9 cellular contexts compared by ENCODE assay signal in the genomic region with DNA sequence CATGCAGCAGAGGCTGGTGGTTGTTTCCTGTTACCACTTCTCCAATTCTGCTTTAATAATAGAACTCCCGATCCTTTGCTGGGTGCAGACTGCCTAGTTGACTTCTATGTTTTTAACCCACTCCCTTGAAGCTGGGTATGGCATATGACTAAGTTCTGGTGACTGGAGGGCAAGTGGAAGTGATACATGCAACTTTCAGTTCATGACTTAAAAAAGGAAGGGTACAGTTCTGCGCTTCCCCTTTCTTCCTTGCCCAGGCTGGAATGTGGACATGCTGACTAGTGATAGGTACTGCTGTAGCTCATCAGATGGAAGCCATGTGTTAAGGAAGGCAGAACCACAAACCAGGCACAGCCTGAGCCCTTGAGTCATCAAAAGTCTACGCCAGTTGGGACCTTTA. TPM values are rescaled to one million over a fixed set of nuclear protein-coding genes. Genes with fewer than 3 reads are reported as not detected.
DNase-seq lines count a peak whose midpoint lies in the region; ATAC-seq and TF ChIP-seq lines count a peak whose summit lies in the region.
"Had no signal": no experiment of that assay in that cellular context is flagged by ENCODE, and none has a peak within 500 bp of the region (broad histone marks: within the 10 kb centered on the region; RNA-seq: fewer than 3 reads in every experiment).

No MANE protein-coding gene starts in this region.

- peaks cover 34% of the 10 kb centered on the region for H3K4me1 Mint-ChIP-seq in neural progenitor cell

- peak overlapping the region; percentile 94 to 99 for H3K27ac ChIP-seq in aorta (ENCODE audit: low read depth in 1 of 2, low read length in 2 of 2)
- no peak overlapping the region for H3K27ac ChIP-seq in neural progenitor cell

- no peak overlapping the region for H3K27ac Mint-ChIP-seq in neural progenitor cell

- H3K36me3 Mint-ChIP-seq in neural progenitor cell: peaks cover 1% of the 10 kb centered on the region

- peak; percentile 61 for ATAC-seq in Right ventricle myocardium inferior
- peak; percentile 23 for ATAC-seq in left colon
- peak; percentile 15 for ATAC-seq in aorta (ENCODE audit: low FRiP score)
- ATAC-seq in GM19035 (IDR thresholded peaks at IDR 0.05; ENCODE audit: unreplicated experiment): no peak
- no peak for ATAC-seq in GM18907 (IDR thresholded peaks at IDR 0.05; ENCODE audit: unreplicated experiment)
- ATAC-seq: K562 had no signal

- intact Hi-C loops in Right ventricle myocardium inferior (cut with DNase I) (loop anchor here (10.0 kb wide), 1 partner anchor 163 kb away; no protein-coding TSS in a partner anchor), cardiac septum (cut with DNase I) (loop anchor here (5.0 to 10.0 kb wide), 3 partner anchors 44 to 167 kb away; no protein-coding TSS in a partner anchor), left colon (cut with DNase I, micrococcal nuclease) (no loop called here), aorta (cut with DNase I) (loop anchor here (5.0 to 10.0 kb wide), 2 partner anchors 127 to 164 kb away; no protein-coding TSS in a partner anchor)

- H3K27me3 Mint-ChIP-seq in neural progenitor cell (ENCODE audit: insufficient read depth, low read depth): no peaks in the 10 kb centered on the region

- no peaks in the 10 kb centered on the region for H3K9me3 ChIP-seq in aorta (ENCODE audit: control insufficient read depth, low read length)
- no peaks in the 10 kb centered on the region for H3K9me3 ChIP-seq in neural progenitor cell (ENCODE audit: low read depth)

- no peak overlapping the region for H3K4me2 ChIP-seq in neural progenitor cell

- H3K4me3 ChIP-seq in aorta (ENCODE audit: low read length in 2 of 2) (peak overlapping the region in 1 of 2 donors; percentile 34), neural progenitor cell (no peak overlapping the region)
- H3K4me3 ChIP-seq: K562 had no signal

- peaks cover 2 to 6% of the 10 kb centered on the region in 2 donors for H3K4me1 ChIP-seq in aorta (ENCODE audit: control insufficient read depth in 1 of 2, insufficient read depth in 2 of 2, low read length in 2 of 2)
- no peaks in the 10 kb centered on the region for H3K4me1 ChIP-seq in neural progenitor cell

- no peak overlapping the region for H3K4me3 Mint-ChIP-seq in neural progenitor cell

- no peaks in the 10 kb centered on the region for H3K9me3 Mint-ChIP-seq in neural progenitor cell

- 31 to 36% methylated on average over 3 of the region's 3 CpGs for WGBS in aorta, 2 donors

- H2AFZ ChIP-seq in neural progenitor cell (replicated peaks): no peak overlapping the region

- no peaks in the 10 kb centered on the region for H4K20me1 ChIP-seq in neural progenitor cell (ENCODE audit: low read depth)

- H3K36me3 ChIP-seq in aorta (ENCODE audit: control insufficient read depth in 1 of 2, insufficient read depth in 2 of 2, low read length in 1 of 2) (peaks cover 0 to 3% of the 10 kb centered on the region in 2 donors), neural progenitor cell (no peaks in the 10 kb centered on the region)

- no peaks in the 10 kb centered on the region for H3K79me2 ChIP-seq in neural progenitor cell (ENCODE audit: low read depth)

- DNase-seq in Right ventricle myocardium inferior (ENCODE audit: missing footprints) (no peak), cardiac septum (ENCODE audit: low spot score) (no peak), RPMI8226 (peak; percentile 15), left colon (no peak), aorta (peak in 1 of 2 donors; percentile 60), neural progenitor cell (ENCODE audit: low spot score) (no peak)

- TF ChIP-seq CTCF in neural progenitor cell (IDR thresholded peaks at IDR 0.05): no peak

- H3F3A ChIP-seq in neural progenitor cell (ENCODE audit: low read depth): no peaks in the 10 kb centered on the region

- no peak overlapping the region for H3K9ac ChIP-seq in neural progenitor cell

- H3K27me3 ChIP-seq in aorta (ENCODE audit: control insufficient read depth in 1 of 2, insufficient read depth in 2 of 2, low read length in 1 of 2) (no peaks in the 10 kb centered on the region), neural progenitor cell (no peaks in the 10 kb centered on the region)

RNA-seq across cellular contexts. Expression of gene A2M, which starts 2.4 kb away (rescaled TPM):
- total RNA-seq in Right ventricle myocardium inferior: 640 TPM
- total RNA-seq in cardiac septum: 588 TPM
- total RNA-seq in left colon: 100 to 1,000 TPM in 1 of 2 donors, 10 to 100 TPM in 1; 83.4 to 227 TPM
- 1,000 to 10,000 TPM; 2,139 to 2,389 TPM for total RNA-seq in aorta
- polyA plus RNA-seq in aorta: 1,000 to 10,000 TPM in 1 of 2 donors, 100 to 1,000 TPM in 1; 268 to 1,278 TPM
- total RNA-seq in neural progenitor cell (ENCODE audit: low replicate concordance): 0.03 TPM in 1 of 2 replicates, not detected in the other

Comparison
In these comparisons a context has a peak if more than half of its experiments do, and no peak if none do; other contexts are left out.
1. ATAC-seq: peak in Right ventricle myocardium inferior (single experiment), left colon (single experiment) and aorta (single experiment); none in GM19035 (single experiment) and GM18907 (single experiment).
2. RNA of gene A2M, which starts 2.4 kb away (total RNA-seq): 2,139 to 2,389 TPM in aorta, 640 TPM in Right ventricle myocardium inferior (single experiment), 588 TPM in cardiac septum (single experiment) and 83.4 to 227 TPM in left colon; 0.03 TPM in neural progenitor cell; every median in the first group is over 10 times any median in the second.
3. intact Hi-C loops: an anchor here in Right ventricle myocardium inferior (10.0 kb wide), cardiac septum (5.0 to 10.0 kb wide) and aorta (5.0 to 10.0 kb wide); none called in left colon.